In the genomic region with DNA sequence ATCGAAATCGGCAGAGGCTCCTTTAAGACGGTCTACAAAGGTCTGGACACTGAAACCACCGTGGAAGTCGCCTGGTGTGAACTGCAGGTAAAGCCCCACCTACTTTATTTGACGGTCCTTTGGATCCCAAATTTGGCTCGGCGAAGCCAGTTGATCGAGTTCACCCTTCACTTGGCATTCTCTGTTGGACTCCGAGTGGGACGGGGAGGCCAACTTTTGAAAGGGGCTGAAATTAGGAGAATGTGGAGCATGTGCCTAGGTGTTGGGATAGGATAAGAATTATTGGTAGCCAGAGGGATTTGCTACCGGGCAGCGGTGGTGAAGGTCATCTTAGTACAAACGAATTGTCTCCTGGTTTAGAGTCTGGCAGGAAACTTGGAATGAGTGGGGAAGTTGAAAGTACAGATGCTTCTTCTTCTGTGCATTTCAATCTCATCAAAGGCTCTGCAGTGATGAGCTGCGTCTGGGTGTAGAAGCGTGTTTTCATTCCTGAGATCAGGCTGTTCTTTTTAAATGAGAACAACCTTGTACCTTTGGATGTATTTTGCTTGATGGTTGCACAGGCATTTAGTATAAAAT, we compare ENCODE assay signal across 8 cellular contexts. TPM values are rescaled to one million over a fixed set of nuclear protein-coding genes. Genes with fewer than 3 reads are reported as not detected.
DNase-seq lines count a peak whose midpoint lies in the region; ATAC-seq and TF ChIP-seq lines count a peak whose summit lies in the region.

No MANE protein-coding gene starts in this region.

- DNase-seq in BE2C, result no peak
- DNase-seq in HCT116 (ENCODE audit: low read depth, low spot score), result no peak
- peak; percentile 33 for DNase-seq in activated CD8-positive, alpha-beta T cell treated with anti-CD3 and anti-CD28 coated beads, Interleukin-2, amount 10 ng/mL, durations not matched to agents 7 days and 5 days
- DNase-seq in left ventricle myocardium inferior, result no peak
- no peak for DNase-seq in retinal pigment epithelial cell (ENCODE audit: low read depth)
- DNase-seq in GF-D8 (lab: John Stamatoyannopoulos, UW), result no peak
- no peak for DNase-seq in iPS-NIHi7 (ENCODE audit: extremely low spot score)

- intact Hi-C loops in HCT116 (cut with micrococcal nuclease), result loop anchor here (5.0 kb wide), 1 partner anchor 112 kb away; no protein-coding TSS in a partner anchor
- intact Hi-C loops in left ventricle myocardium inferior (cut with micrococcal nuclease), result loop anchor here (5.0 to 10.0 kb wide), 2 partner anchors 58 to 110 kb away; no protein-coding TSS in a partner anchor

- no peaks in the 10 kb centered on the region for H3K9me2 ChIP-seq in HCT116 (ENCODE audit: insufficient read depth)

- peaks cover 43% of the 10 kb centered on the region for H3K36me3 Mint-ChIP-seq in activated CD8-positive, alpha-beta T cell treated with anti-CD3 and anti-CD28 coated beads, Interleukin-2, amount 10 ng/mL, durations not matched to agents 7 days and 5 days (ENCODE audit: low read depth)

- no peak for TF ChIP-seq POLR2A in HCT116 (IDR thresholded peaks at IDR 0.05; ENCODE audit: borderline replicate concordance, extremely low read depth, insufficient read depth, insufficient read length)

- H4K20me1 ChIP-seq in HCT116 (ENCODE audit: insufficient read depth), result peaks cover 21% of the 10 kb centered on the region; the same call in 1 of the 2 replicates

- no peaks in the 10 kb centered on the region for H3K9me3 ChIP-seq in BE2C
- no peaks in the 10 kb centered on the region for H3K9me3 ChIP-seq in HCT116 (ENCODE audit: control insufficient read depth in 1 of 2, insufficient read depth in 1 of 2, low read depth in 1 of 2, low read length in 2 of 2)
- H3K9me3 ChIP-seq in left ventricle myocardium inferior (replicated peaks), result no peaks in the 10 kb centered on the region

- no peak for ATAC-seq in HCT116
- ATAC-seq in activated CD8-positive, alpha-beta T cell treated with anti-CD3 and anti-CD28 coated beads, Interleukin-2, amount 10 ng/mL, durations not matched to agents 7 days and 5 days, result no peak
- no peak for ATAC-seq in GM21723 (IDR thresholded peaks at IDR 0.05; ENCODE audit: unreplicated experiment)

- H2AFZ ChIP-seq in HCT116 (ENCODE audit: low read depth, low read length, poor library complexity, severe bottlenecking), result no peak overlapping the region

- BruUV-seq in HCT116 (replicated peaks; lab: Mats Ljungman, UMichigan), result TSS peak; percentile 32

- peak overlapping the region; percentile 91 for H3K27ac Mint-ChIP-seq in activated CD8-positive, alpha-beta T cell treated with anti-CD3 and anti-CD28 coated beads, Interleukin-2, amount 10 ng/mL, durations not matched to agents 7 days and 5 days

- H3K9ac ChIP-seq in HCT116 (ENCODE audit: low read length), result peak overlapping the region; percentile 75

- no peak for TF ChIP-seq CTCF in BE2C (IDR thresholded peaks at IDR 0.05; ENCODE audit: low read depth, low read length)
- TF ChIP-seq CTCF in HCT116 (IDR thresholded peaks at IDR 0.05 in 2 of 3, conservative IDR thresholded peaks at IDR 0.05 in 1 of 3; ENCODE audit: borderline replicate concordance in 1 of 3, insufficient read depth in 1 of 3, low read depth in 2 of 3, low read length in 2 of 3), result no peak
- TF ChIP-seq CTCF in left ventricle myocardium inferior (IDR thresholded peaks at IDR 0.05; ENCODE audit: borderline replicate concordance), result no peak
- no peak for TF ChIP-seq CTCF in retinal pigment epithelial cell (conservative IDR thresholded peaks at IDR 0.05; ENCODE audit: low read depth, low read length)

- H3K9me3 Mint-ChIP-seq in activated CD8-positive, alpha-beta T cell treated with anti-CD3 and anti-CD28 coated beads, Interleukin-2, amount 10 ng/mL, durations not matched to agents 7 days and 5 days (ENCODE audit: insufficient read depth), result no peaks in the 10 kb centered on the region

- H3K4me3 ChIP-seq in BE2C (ENCODE audit: low read depth, low read length), result peak overlapping the region; percentile 96
- peak overlapping the region; percentile 75 for H3K4me3 ChIP-seq in HCT116 (replicated peaks in 1 of 2; ENCODE audit: low read depth in 1 of 2, low read length in 2 of 2)
- peak overlapping the region; percentile 92 for H3K4me3 ChIP-seq in left ventricle myocardium inferior
- peak overlapping the region; percentile 74 for H3K4me3 ChIP-seq in retinal pigment epithelial cell (ENCODE audit: low read length)

- H3K4me1 ChIP-seq in BE2C (peaks cover 2% of the 10 kb centered on the region; the same call in 1 of the 2 replicates), HCT116 (ENCODE audit: control insufficient read depth in 1 of 2, insufficient read depth in 2 of 2, low read length in 2 of 2) (peaks cover 15 to 35% of the 10 kb centered on the region in 2 experiments; a peak in 3 of 4 replicates), left ventricle myocardium inferior (peaks cover 90% of the 10 kb centered on the region)

- peaks cover 35% of the 10 kb centered on the region for H3K4me1 Mint-ChIP-seq in activated CD8-positive, alpha-beta T cell treated with anti-CD3 and anti-CD28 coated beads, Interleukin-2, amount 10 ng/mL, durations not matched to agents 7 days and 5 days (ENCODE audit: low read depth)

- POLR2A ChIA-PET in HCT116 (lab: Charles Lee), result interaction anchor here (1.0 kb wide), 2 partner anchors 179 to 183 kb away, joined by 3 read pairs; no protein-coding TSS in a partner anchor
- POLR2A ChIA-PET in activated CD8-positive, alpha-beta T cell treated with anti-CD3 and anti-CD28 coated beads, Interleukin-2, amount 10 ng/mL, durations not matched to agents 7 days and 5 days (lab: Charles Lee), result interaction anchor here (0.8 to 5.6 kb wide), 9 partner anchors 8 to 191 kb away, joined by 3 to 37 read pairs (median 4); no protein-coding TSS in a partner anchor

- H3K27me3 ChIP-seq in BE2C (no peaks in the 10 kb centered on the region), HCT116 (ENCODE audit: insufficient read depth, low read length) (no peaks in the 10 kb centered on the region), left ventricle myocardium inferior (ENCODE audit: low read depth) (no peaks in the 10 kb centered on the region)

- CTCF ChIA-PET in HCT116 (lab: Charles Lee), result interaction anchor here (1.1 to 1.3 kb wide), 2 partner anchors 60 to 179 kb away, joined by 3 to 5 read pairs; no protein-coding TSS in a partner anchor
- CTCF ChIA-PET in activated CD8-positive, alpha-beta T cell treated with anti-CD3 and anti-CD28 coated beads, Interleukin-2, amount 10 ng/mL, durations not matched to agents 7 days and 5 days (lab: Charles Lee), result interaction anchor here (0.7 to 6.4 kb wide), 22 partner anchors 22 to 195 kb away, joined by 3 to 123 read pairs (median 4); a partner anchor contains a TSS

- H3K36me3 ChIP-seq in BE2C (peaks cover 7% of the 10 kb centered on the region; the same call in 1 of the 2 replicates), HCT116 (ENCODE audit: control insufficient read depth in 1 of 2, insufficient read depth in 2 of 2, low read length in 2 of 2) (peaks cover 0 to 3% of the 10 kb centered on the region in 2 experiments; a peak in 1 of 4 replicates), left ventricle myocardium inferior (no peaks in the 10 kb centered on the region)

- peaks cover 65% of the 10 kb centered on the region for H3K79me2 ChIP-seq in HCT116 (ENCODE audit: insufficient read depth, low read length)

- H3K4me3 Mint-ChIP-seq in activated CD8-positive, alpha-beta T cell treated with anti-CD3 and anti-CD28 coated beads, Interleukin-2, amount 10 ng/mL, durations not matched to agents 7 days and 5 days, result peak overlapping the region; percentile 93

- peak overlapping the region; percentile 91 for H3K4me2 ChIP-seq in HCT116 (ENCODE audit: low read length)

- H3K27ac ChIP-seq in HCT116 (ENCODE audit: low read depth, low read length) (peak overlapping the region; percentile 75), left ventricle myocardium inferior (replicated peaks) (peak overlapping the region; percentile 99)

- TF ChIP-seq RAD21 in HCT116 (IDR thresholded peaks at IDR 0.05; ENCODE audit: low read depth), result no peak

- H3K27me3 Mint-ChIP-seq in activated CD8-positive, alpha-beta T cell treated with anti-CD3 and anti-CD28 coated beads, Interleukin-2, amount 10 ng/mL, durations not matched to agents 7 days and 5 days (ENCODE audit: low read depth), result no peaks in the 10 kb centered on the region

- RAD21 ChIA-PET in HCT116 (lab: Charles Lee; ENCODE audit: low non-redundant PET in 1 of 2, low total read pairs in 2 of 2, uncharacterized antibody in 2 of 2, unreplicated experiment in 2 of 2), result no interaction called here

TF ChIP-seq in HCT116, 20 proteins besides CTCF, POLR2A, EP300 and RAD21 (continues in another document):
- TF ChIP-seq, protein P1, sequence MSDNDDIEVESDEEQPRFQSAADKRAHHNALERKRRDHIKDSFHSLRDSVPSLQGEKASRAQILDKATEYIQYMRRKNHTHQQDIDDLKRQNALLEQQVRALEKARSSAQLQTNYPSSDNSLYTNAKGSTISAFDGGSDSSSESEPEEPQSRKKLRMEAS (IDR thresholded peaks at IDR 0.05), result peak; percentile 17; the same call in 1 of the 2 replicates
- TF ChIP-seq CEBPB (IDR thresholded peaks at IDR 0.05; ENCODE audit: low read depth) (no peak), SRF (IDR thresholded peaks at IDR 0.05; ENCODE audit: low read depth) (0 out of 2 replicates have a peak, but pooled peaks have one; percentile 32)

RNA-seq across cellular contexts. Expression of a gene that starts 1.9 kb away (rescaled TPM):
- polyA plus RNA-seq in BE2C (2012; ENCODE audit: insufficient read depth, insufficient read length, low read depth), result 66.7 TPM
- total RNA-seq in HCT116 (2021; ENCODE audit: unreplicated experiment) (81.0 TPM), left ventricle myocardium inferior (289 TPM)
- polyA plus RNA-seq in HCT116 (2012), result 47.9 and 53.0 TPM in 2 replicates
- 100 to 1,000 TPM; 203 to 204 TPM for total RNA-seq in activated CD8-positive, alpha-beta T cell treated with anti-CD3 and anti-CD28 coated beads, Interleukin-2, amount 10 ng/mL, durations not matched to agents 7 days and 5 days
